Comparison of ENCODE assay signal across 8 cellular contexts in genomic region chr1:154423303-154423987, GRCh38. TPM values are rescaled to one million over a fixed set of nuclear protein-coding genes. Genes with fewer than 3 reads are reported as not detected.
DNase-seq lines count a peak whose midpoint lies in the region; ATAC-seq lines count a peak whose summit lies in the region.

No MANE protein-coding gene starts in this region.

- DNase-seq in activated CD4-positive, alpha-beta T cell treated with anti-CD3 and anti-CD28 coated beads for 48 hours, result peak; percentile 68
- no peak for DNase-seq in activated CD4-positive, alpha-beta T cell treated with anti-CD3 and anti-CD28 coated beads for 1 hour
- no peak for DNase-seq in activated naive CD8-positive, alpha-beta T cell treated with anti-CD3 and anti-CD28 coated beads for 36 hours
- peak; percentile 81 for DNase-seq in kidney glomerular epithelial cell (lab: John Stamatoyannopoulos, UW)

- no peaks in the 10 kb centered on the region for H3K27me3 ChIP-seq in stomach smooth muscle (ENCODE audit: control insufficient read depth in 1 of 2, insufficient read depth in 2 of 2, low read length in 2 of 2)

- H3K4me1 ChIP-seq in stomach smooth muscle (ENCODE audit: control insufficient read depth, insufficient read depth, low read length), result peaks cover 71% of the 10 kb centered on the region

- H3K9me3 Mint-ChIP-seq in activated naive CD8-positive, alpha-beta T cell treated with anti-CD3 and anti-CD28 coated beads for 36 hours, result no peaks in the 10 kb centered on the region

- peak overlapping the region; percentile 75 for H3K27ac ChIP-seq in stomach smooth muscle (ENCODE audit: low read length)

- no peaks in the 10 kb centered on the region for H3K9me3 ChIP-seq in stomach smooth muscle (ENCODE audit: control insufficient read depth in 2 of 2, low read length in 2 of 2)

- no peaks in the 10 kb centered on the region for H3K36me3 ChIP-seq in stomach smooth muscle (ENCODE audit: control insufficient read depth in 2 of 2, insufficient read depth in 2 of 2, low read length in 2 of 2)

- no peaks in the 10 kb centered on the region for H3K27me3 Mint-ChIP-seq in activated naive CD8-positive, alpha-beta T cell treated with anti-CD3 and anti-CD28 coated beads for 36 hours

- no peak overlapping the region for H3K4me3 Mint-ChIP-seq in activated naive CD8-positive, alpha-beta T cell treated with anti-CD3 and anti-CD28 coated beads for 36 hours

- H3K36me3 Mint-ChIP-seq in activated naive CD8-positive, alpha-beta T cell treated with anti-CD3 and anti-CD28 coated beads for 36 hours, result peaks cover 2% of the 10 kb centered on the region

- peak overlapping the region; percentile 25 for H3K27ac Mint-ChIP-seq in activated naive CD8-positive, alpha-beta T cell treated with anti-CD3 and anti-CD28 coated beads for 36 hours

- no peak overlapping the region for H3K9ac ChIP-seq in stomach smooth muscle (ENCODE audit: low read length in 2 of 2)

- peak overlapping the region in 1 of 2 donors; percentile 22 for H3K4me3 ChIP-seq in stomach smooth muscle (ENCODE audit: low read length in 2 of 2)

- ATAC-seq in HG03095 (IDR thresholded peaks at IDR 0.05; ENCODE audit: unreplicated experiment), result no peak
- no peak for ATAC-seq in HG02798 (IDR thresholded peaks at IDR 0.05; ENCODE audit: poor library complexity, unreplicated experiment)
- ATAC-seq in HG03139 (IDR thresholded peaks at IDR 0.05; ENCODE audit: unreplicated experiment), result no peak

- peaks cover 59% of the 10 kb centered on the region for H3K4me1 Mint-ChIP-seq in activated naive CD8-positive, alpha-beta T cell treated with anti-CD3 and anti-CD28 coated beads for 36 hours

RNA-seq across cellular contexts. Expression of gene IL6R, which starts 18.3 kb away (rescaled TPM):
- total RNA-seq in activated naive CD8-positive, alpha-beta T cell treated with anti-CD3 and anti-CD28 coated beads for 36 hours, result 1 to 10 TPM; 2.3 to 2.4 TPM

Comparison
In these comparisons a context has a peak if more than half of its experiments do, and no peak if none do; other contexts are left out.
1. DNase-seq: peak in activated CD4-positive, alpha-beta T cell treated with anti-CD3 and anti-CD28 coated beads for 48 hours (single experiment) and kidney glomerular epithelial cell (single experiment); none in activated CD4-positive, alpha-beta T cell treated with anti-CD3 and anti-CD28 coated beads for 1 hour (single experiment) and activated naive CD8-positive, alpha-beta T cell treated with anti-CD3 and anti-CD28 coated beads for 36 hours (single experiment).